In genomic region chr16:67432491-67432890, GRCh38 we compare ENCODE assay signal across 17 cellular contexts. TPM values are rescaled to one million over a fixed set of nuclear protein-coding genes. Genes with fewer than 3 reads are reported as not detected.
A peak's percentile ranks its signal among the peaks of the same experiment; 100 is the strongest.
DNase-seq lines count a peak whose midpoint lies in the region; ATAC-seq and TF ChIP-seq lines count a peak whose summit lies in the region.
"Had no signal": no experiment of that assay in that cellular context is flagged by ENCODE, and none has a peak within 500 bp of the region (broad histone marks: within the 10 kb centered on the region; RNA-seq: fewer than 3 reads in every experiment).

No MANE protein-coding gene starts in this region.

- peaks cover 0 to 10% (median 7%) of the 10 kb centered on the region in 4 donors for H3K4me1 Mint-ChIP-seq in CD4-positive, alpha-beta memory T cell
- H3K4me1 Mint-ChIP-seq in endodermal cell = peaks cover 26% of the 10 kb centered on the region
- peaks cover 26% of the 10 kb centered on the region for H3K4me1 Mint-ChIP-seq in neural progenitor cell
- H3K4me1 Mint-ChIP-seq in stimulated activated memory B cell treated with anti-CD40 and anti-IgM and Interleukin-4, amounts not matched to agents 10 μg/mL and 1 μg/mL and 100 μg/mL, for 72 hours = peaks cover 61% of the 10 kb centered on the region

- POLR2A ChIA-PET in CD4-positive, alpha-beta memory T cell (lab: Charles Lee; ENCODE audit: partially characterized antibody) = no interaction called here
- POLR2A ChIA-PET in HCT116 (lab: Charles Lee) = interaction anchor here (0.8 kb wide), 1 partner anchor 33 kb away, joined by 6 read pairs; no protein-coding TSS in a partner anchor

- H3K4me3 ChIP-seq in CD4-positive, alpha-beta memory T cell (ENCODE audit: low read length in 2 of 2) = no peak overlapping the region
- H3K4me3 ChIP-seq in HCT116 (replicated peaks in 1 of 2; ENCODE audit: low read depth in 1 of 2, low read length in 2 of 2) (no peak overlapping the region), endodermal cell (ENCODE audit: low read length) (peak overlapping the region; percentile 85), neural progenitor cell (no peak overlapping the region)

- H3K27me3 ChIP-seq in CD4-positive, alpha-beta memory T cell (ENCODE audit: insufficient read depth, low read length) = peaks cover 17% of the 10 kb centered on the region
- H3K27me3 ChIP-seq in HCT116 (ENCODE audit: insufficient read depth, low read length) (no peaks in the 10 kb centered on the region), endodermal cell (ENCODE audit: control insufficient read depth, insufficient read depth, low read length, poor library complexity, severe bottlenecking) (peaks cover 24% of the 10 kb centered on the region), neural progenitor cell (peaks cover 54% of the 10 kb centered on the region)

- no peak overlapping the region for H2AFZ ChIP-seq in HCT116 (ENCODE audit: low read depth, low read length, poor library complexity, severe bottlenecking)
- H2AFZ ChIP-seq in neural progenitor cell (replicated peaks) = no peak overlapping the region

- no TSS peak for BruUV-seq in HCT116 (replicated peaks; lab: Mats Ljungman, UMichigan)

- TF ChIP-seq RAD21 in HCT116 (IDR thresholded peaks at IDR 0.05; ENCODE audit: low read depth) = no peak

- 76 to 83% methylated on average over 6 of the region's 6 CpGs for WGBS in endodermal cell (ENCODE audit: insufficient coverage in 1 of 2, insufficient read length in 1 of 2), 2 experiments

- peaks cover 24 to 28% of the 10 kb centered on the region in 2 donors for H3K27me3 Mint-ChIP-seq in CD4-positive, alpha-beta memory T cell
- peaks cover 33% of the 10 kb centered on the region for H3K27me3 Mint-ChIP-seq in endodermal cell (ENCODE audit: insufficient read depth)
- H3K27me3 Mint-ChIP-seq in neural progenitor cell (ENCODE audit: insufficient read depth, low read depth) = peaks cover 38% of the 10 kb centered on the region
- peaks cover 25% of the 10 kb centered on the region for H3K27me3 Mint-ChIP-seq in stimulated activated memory B cell treated with anti-CD40 and anti-IgM and Interleukin-4, amounts not matched to agents 10 μg/mL and 1 μg/mL and 100 μg/mL, for 72 hours

- H3K27ac Mint-ChIP-seq in CD4-positive, alpha-beta memory T cell = no peak overlapping the region
- H3K27ac Mint-ChIP-seq in endodermal cell = peak overlapping the region; percentile 87
- H3K27ac Mint-ChIP-seq in neural progenitor cell = peak overlapping the region; percentile 82
- no peak overlapping the region for H3K27ac Mint-ChIP-seq in stimulated activated memory B cell treated with anti-CD40 and anti-IgM and Interleukin-4, amounts not matched to agents 10 μg/mL and 1 μg/mL and 100 μg/mL, for 72 hours
- H3K27ac Mint-ChIP-seq: dendritic cell treated with granulocyte-macrophage colony-stimulating factor and Interleukin-4, amounts not matched to agents 40 ng/mL and 50 ng/mL, for 4 days had no signal

- no peak for DNase-seq in CD4-positive, alpha-beta memory T cell
- no peak for DNase-seq in HCT116 (ENCODE audit: low read depth, low spot score)
- DNase-seq in endodermal cell = no peak
- DNase-seq in neural progenitor cell (ENCODE audit: low spot score) = no peak
- no peak for DNase-seq in NCI-H1436 treated with DMSO at 0.1 percent for 48 hours (lab: John Stamatoyannopoulos, UW)
- DNase-seq: activated CD4-positive, alpha-beta T cell treated with anti-CD3 and anti-CD28 coated beads for 1 hour; activated T-cell treated with anti-CD3 and anti-CD28 coated beads for 4 hours; hippocampal formation; KBM-7 had no signal

- peaks cover 4% of the 10 kb centered on the region for H3K4me1 ChIP-seq in CD4-positive, alpha-beta memory T cell (ENCODE audit: insufficient read depth, low read length)
- H3K4me1 ChIP-seq in HCT116 (ENCODE audit: control insufficient read depth in 1 of 2, insufficient read depth in 2 of 2, low read length in 2 of 2) (peaks cover 6 to 44% of the 10 kb centered on the region in 2 experiments; a peak in 3 of 4 replicates), endodermal cell (ENCODE audit: control insufficient read depth, insufficient read depth, low read length) (peaks cover 3% of the 10 kb centered on the region), neural progenitor cell (peaks cover 18% of the 10 kb centered on the region)

- H3K36me3 ChIP-seq in CD4-positive, alpha-beta memory T cell (ENCODE audit: insufficient read depth, low read length) = no peaks in the 10 kb centered on the region
- H3K36me3 ChIP-seq in HCT116 (ENCODE audit: control insufficient read depth in 1 of 2, insufficient read depth in 2 of 2, low read length in 2 of 2) (no peaks in the 10 kb centered on the region), endodermal cell (ENCODE audit: control insufficient read depth, insufficient read depth, low read length) (peaks cover 4% of the 10 kb centered on the region), neural progenitor cell (no peaks in the 10 kb centered on the region)

- H3F3A ChIP-seq in neural progenitor cell (ENCODE audit: low read depth) = peaks cover 13% of the 10 kb centered on the region

- H3K4me3 Mint-ChIP-seq in CD4-positive, alpha-beta memory T cell = peak overlapping the region in 6 of 8 donors; percentile 13 to 74 (median 58)
- peak overlapping the region; percentile 63 for H3K4me3 Mint-ChIP-seq in endodermal cell
- peak overlapping the region; percentile 77 for H3K4me3 Mint-ChIP-seq in neural progenitor cell
- no peak overlapping the region for H3K4me3 Mint-ChIP-seq in stimulated activated memory B cell treated with anti-CD40 and anti-IgM and Interleukin-4, amounts not matched to agents 10 μg/mL and 1 μg/mL and 100 μg/mL, for 72 hours
- H3K4me3 Mint-ChIP-seq: dendritic cell treated with granulocyte-macrophage colony-stimulating factor and Interleukin-4, amounts not matched to agents 40 ng/mL and 50 ng/mL, for 4 days had no signal

- H3K9ac ChIP-seq in HCT116 (ENCODE audit: low read length) = no peak overlapping the region
- H3K9ac ChIP-seq in endodermal cell (ENCODE audit: extremely low read depth, low read length, poor library complexity, severe bottlenecking) = peak overlapping the region; percentile 23
- H3K9ac ChIP-seq in neural progenitor cell = no peak overlapping the region
- H3K9ac ChIP-seq: BLaER1 treated with 17β-estradiol and CSF1 and Interleukin-3, amounts not matched to agents 10 nM and 100 nM had no signal

- RAD21 ChIA-PET in HCT116 (lab: Charles Lee; ENCODE audit: low non-redundant PET in 1 of 2, low total read pairs in 2 of 2, uncharacterized antibody in 2 of 2, unreplicated experiment in 2 of 2) = no interaction called here

- CTCF ChIA-PET in CD4-positive, alpha-beta memory T cell (lab: Charles Lee; ENCODE audit: partially characterized antibody) = interaction anchor here (1.5 kb wide), 1 partner anchor 11 kb away, joined by 3 read pairs; no protein-coding TSS in a partner anchor
- CTCF ChIA-PET in HCT116 (lab: Charles Lee) = interaction anchor here (2.3 kb wide), 1 partner anchor 15 kb away, joined by 8 read pairs; no protein-coding TSS in a partner anchor

- no peak overlapping the region for H3K27ac ChIP-seq in CD4-positive, alpha-beta memory T cell (ENCODE audit: low read depth, low read length)
- no peak overlapping the region for H3K27ac ChIP-seq in HCT116 (ENCODE audit: low read depth, low read length)
- H3K27ac ChIP-seq in endodermal cell (ENCODE audit: low read depth, low read length) = peak overlapping the region; percentile 83
- H3K27ac ChIP-seq in neural progenitor cell = no peak overlapping the region
- H3K27ac ChIP-seq: BLaER1 treated with 17β-estradiol and CSF1 and Interleukin-3, amounts not matched to agents 10 nM and 100 nM had no signal

- peaks cover 0 to 2% (median 0%) of the 10 kb centered on the region in 8 donors for H3K9me3 Mint-ChIP-seq in CD4-positive, alpha-beta memory T cell
- H3K9me3 Mint-ChIP-seq in endodermal cell = no peaks in the 10 kb centered on the region
- no peaks in the 10 kb centered on the region for H3K9me3 Mint-ChIP-seq in neural progenitor cell
- H3K9me3 Mint-ChIP-seq in stimulated activated memory B cell treated with anti-CD40 and anti-IgM and Interleukin-4, amounts not matched to agents 10 μg/mL and 1 μg/mL and 100 μg/mL, for 72 hours = no peaks in the 10 kb centered on the region
- H3K9me3 Mint-ChIP-seq: dendritic cell treated with granulocyte-macrophage colony-stimulating factor and Interleukin-4, amounts not matched to agents 40 ng/mL and 50 ng/mL, for 4 days had no signal

- H3K9me2 ChIP-seq in HCT116 (ENCODE audit: insufficient read depth) = no peaks in the 10 kb centered on the region

- ATAC-seq in HCT116 = no peak
- ATAC-seq in stimulated activated memory B cell treated with anti-CD40 and anti-IgM and Interleukin-4, amounts not matched to agents 10 μg/mL and 1 μg/mL and 100 μg/mL, for 72 hours = no peak
- ATAC-seq in GM18498 (IDR thresholded peaks at IDR 0.05; ENCODE audit: unreplicated experiment) = no peak

- H3K4me2 ChIP-seq in HCT116 (ENCODE audit: low read length) (peak overlapping the region; percentile 96), neural progenitor cell (peak overlapping the region; percentile 94)

- H3K79me2 ChIP-seq in HCT116 (ENCODE audit: insufficient read depth, low read length) = no peaks in the 10 kb centered on the region
- H3K79me2 ChIP-seq in neural progenitor cell (ENCODE audit: low read depth) = no peaks in the 10 kb centered on the region

- H3K9me3 ChIP-seq in CD4-positive, alpha-beta memory T cell (ENCODE audit: control insufficient read depth in 1 of 2, low read length in 2 of 2) = no peaks in the 10 kb centered on the region
- no peaks in the 10 kb centered on the region for H3K9me3 ChIP-seq in HCT116 (ENCODE audit: control insufficient read depth in 1 of 2, insufficient read depth in 1 of 2, low read depth in 1 of 2, low read length in 2 of 2)
- H3K9me3 ChIP-seq in endodermal cell (ENCODE audit: control insufficient read depth, low read length) = no peaks in the 10 kb centered on the region
- no peaks in the 10 kb centered on the region for H3K9me3 ChIP-seq in neural progenitor cell (ENCODE audit: low read depth)
- H3K9me3 ChIP-seq: BLaER1 treated with 17β-estradiol and CSF1 and Interleukin-3, amounts not matched to agents 10 nM and 100 nM had no signal

- no peaks in the 10 kb centered on the region for H4K20me1 ChIP-seq in HCT116 (ENCODE audit: insufficient read depth)
- H4K20me1 ChIP-seq in neural progenitor cell (ENCODE audit: low read depth) = no peaks in the 10 kb centered on the region

- no peak for TF ChIP-seq CTCF in HCT116 (IDR thresholded peaks at IDR 0.05 in 2 of 3, conservative IDR thresholded peaks at IDR 0.05 in 1 of 3; ENCODE audit: borderline replicate concordance in 1 of 3, insufficient read depth in 1 of 3, low read depth in 2 of 3, low read length in 2 of 3)
- no peak for TF ChIP-seq CTCF in endodermal cell (conservative IDR thresholded peaks at IDR 0.05)
- no peak for TF ChIP-seq CTCF in neural progenitor cell (IDR thresholded peaks at IDR 0.05)

- no peak for TF ChIP-seq POLR2A in HCT116 (IDR thresholded peaks at IDR 0.05; ENCODE audit: borderline replicate concordance, extremely low read depth, insufficient read depth, insufficient read length)

- peaks cover under 1 to 7% of the 10 kb centered on the region in 2 donors for H3K36me3 Mint-ChIP-seq in CD4-positive, alpha-beta memory T cell
- H3K36me3 Mint-ChIP-seq in endodermal cell (ENCODE audit: low read depth) = peaks cover 5% of the 10 kb centered on the region
- H3K36me3 Mint-ChIP-seq in neural progenitor cell = no peaks in the 10 kb centered on the region
- H3K36me3 Mint-ChIP-seq in stimulated activated memory B cell treated with anti-CD40 and anti-IgM and Interleukin-4, amounts not matched to agents 10 μg/mL and 1 μg/mL and 100 μg/mL, for 72 hours = peaks cover 10% of the 10 kb centered on the region

- intact Hi-C loops in CD4-positive, alpha-beta memory T cell (cut with micrococcal nuclease) = no loop called here
- intact Hi-C loops in HCT116 (cut with micrococcal nuclease) = no loop called here

RNA-seq across cellular contexts. Expression of gene HSD11B2, which starts 1.6 kb away (rescaled TPM):
- not detected for total RNA-seq in CD4-positive, alpha-beta memory T cell
- polyA plus RNA-seq in CD4-positive, alpha-beta memory T cell = under 1 TPM in 1 of 2 donors, not detected in 1; 0.29 TPM
- total RNA-seq in HCT116 (2021; ENCODE audit: unreplicated experiment) (9.7 TPM), endodermal cell (10 to 100 TPM; 10.4 to 14.7 TPM), neural progenitor cell (ENCODE audit: low replicate concordance) (1.6 TPM in 1 of 2 replicates, not detected in the other)
- polyA plus RNA-seq in HCT116 (2012) = 11.2 and 11.9 TPM in 2 replicates
- 11.9 TPM for polyA plus RNA-seq in endodermal cell (2013, experiment 1 of 2)
- 8.4 TPM for polyA plus RNA-seq in endodermal cell (2013, experiment 2 of 2)
- total RNA-seq: astrocyte, lung microvascular endothelial cell, pulmonary artery endothelial cell had no signal

RNA-seq across cellular contexts. Expression of gene ZDHHC1, which starts 16.2 kb away (rescaled TPM):
- not detected for total RNA-seq in CD4-positive, alpha-beta memory T cell
- polyA plus RNA-seq in CD4-positive, alpha-beta memory T cell = not detected
- total RNA-seq in HCT116 (2021; ENCODE audit: unreplicated experiment) (9.1 TPM), endodermal cell (10 to 100 TPM in 1 of 2 donors, 1 to 10 TPM in 1; 8.4 to 10.6 TPM), neural progenitor cell (ENCODE audit: low replicate concordance) (1.5 and 2.2 TPM in 2 replicates)
- polyA plus RNA-seq in HCT116 (2012) = 7.0 and 8.8 TPM in 2 replicates
- 7.8 TPM for polyA plus RNA-seq in endodermal cell (2013, experiment 1 of 2)
- polyA plus RNA-seq in endodermal cell (2013, experiment 2 of 2) = 6.0 TPM

RNA-seq across cellular contexts. Expression of gene TPPP3, which starts 39.2 kb away (rescaled TPM):
- not detected for total RNA-seq in CD4-positive, alpha-beta memory T cell
- polyA plus RNA-seq in CD4-positive, alpha-beta memory T cell = not detected
- total RNA-seq in HCT116 (2021; ENCODE audit: unreplicated experiment) (1.2 TPM), endodermal cell (under 1 TPM; 0.64 to 0.73 TPM), neural progenitor cell (ENCODE audit: low replicate concordance) (0.96 TPM in 1 of 2 replicates, not detected in the other)
- polyA plus RNA-seq in HCT116 (2012) = 1.5 and 1.6 TPM in 2 replicates
- 29.7 TPM for polyA plus RNA-seq in endodermal cell (2013, experiment 1 of 2)
- polyA plus RNA-seq in endodermal cell (2013, experiment 2 of 2) = 19.5 TPM
- total RNA-seq: lung microvascular endothelial cell had no signal

RNA-seq across cellular contexts. Expression of gene ATP6V0D1, which starts 48.5 kb away (rescaled TPM):
- 10 to 100 TPM; 42.8 to 49.0 TPM for total RNA-seq in CD4-positive, alpha-beta memory T cell
- 100 to 1,000 TPM in 1 of 2 donors, 10 to 100 TPM in 1; 92.8 to 133 TPM for polyA plus RNA-seq in CD4-positive, alpha-beta memory T cell
- total RNA-seq in HCT116 (2021; ENCODE audit: unreplicated experiment) (36.6 TPM), endodermal cell (10 to 100 TPM; 56.0 to 58.3 TPM), neural progenitor cell (ENCODE audit: low replicate concordance) (29.7 and 42.0 TPM in 2 replicates)
- 35.1 and 36.8 TPM in 2 replicates for polyA plus RNA-seq in HCT116 (2012)
- 55.7 TPM for polyA plus RNA-seq in endodermal cell (2013, experiment 1 of 2)
- 51.4 TPM for polyA plus RNA-seq in endodermal cell (2013, experiment 2 of 2)

RNA-seq across cellular contexts. Expression of gene AGRP, which starts 50.9 kb away (rescaled TPM):
- total RNA-seq in CD4-positive, alpha-beta memory T cell = not detected
- not detected for polyA plus RNA-seq in CD4-positive, alpha-beta memory T cell
- total RNA-seq in HCT116 (2021; ENCODE audit: unreplicated experiment) (not detected), endodermal cell (not detected), neural progenitor cell (ENCODE audit: low replicate concordance) (not detected in 2 replicates)
- not detected in 2 replicates for polyA plus RNA-seq in HCT116 (2012)
- polyA plus RNA-seq in endodermal cell (2013, experiment 1 of 2) = not detected
- polyA plus RNA-seq in endodermal cell (2013, experiment 2 of 2) = not detected
- total RNA-seq: astrocyte, lung microvascular endothelial cell, pulmonary artery endothelial cell, urinary bladder had no signal
- polyA plus RNA-seq: urinary bladder had no signal

Comparison
In these comparisons a context has a peak if more than half of its experiments do, and no peak if none do; other contexts are left out.
1. H3K27ac Mint-ChIP-seq: peak in endodermal cell (single experiment) and neural progenitor cell (single experiment); none in CD4-positive, alpha-beta memory T cell (0 of 7) and stimulated activated memory B cell treated with anti-CD40 and anti-IgM and Interleukin-4, amounts not matched to agents 10 μg/mL and 1 μg/mL and 100 μg/mL, for 72 hours (single experiment).